ENCODE assay signal across 1 cellular context in genomic region chr12:112909693-112910092, GRCh38.
TF ChIP-seq lines count a peak whose summit lies in the region.

No MANE protein-coding gene starts in this region.

TF ChIP-seq in HepG2, 621 proteins besides CTCF, POLR2A, EP300 and RAD21:
- TF ChIP-seq MAFK (conservative IDR thresholded peaks at IDR 0.05 in 1 of 2, IDR thresholded peaks at IDR 0.05 in 1 of 2; ENCODE audit: low read length in 2 of 2) (peak; percentile 33 to 39; a peak in 2 of 4 replicates), NR2F1 (CRISPR knock-in tag; IDR thresholded peaks at IDR 0.05) (no peak)
